ENCODE assay signal across 10 cellular contexts in the genomic region with DNA sequence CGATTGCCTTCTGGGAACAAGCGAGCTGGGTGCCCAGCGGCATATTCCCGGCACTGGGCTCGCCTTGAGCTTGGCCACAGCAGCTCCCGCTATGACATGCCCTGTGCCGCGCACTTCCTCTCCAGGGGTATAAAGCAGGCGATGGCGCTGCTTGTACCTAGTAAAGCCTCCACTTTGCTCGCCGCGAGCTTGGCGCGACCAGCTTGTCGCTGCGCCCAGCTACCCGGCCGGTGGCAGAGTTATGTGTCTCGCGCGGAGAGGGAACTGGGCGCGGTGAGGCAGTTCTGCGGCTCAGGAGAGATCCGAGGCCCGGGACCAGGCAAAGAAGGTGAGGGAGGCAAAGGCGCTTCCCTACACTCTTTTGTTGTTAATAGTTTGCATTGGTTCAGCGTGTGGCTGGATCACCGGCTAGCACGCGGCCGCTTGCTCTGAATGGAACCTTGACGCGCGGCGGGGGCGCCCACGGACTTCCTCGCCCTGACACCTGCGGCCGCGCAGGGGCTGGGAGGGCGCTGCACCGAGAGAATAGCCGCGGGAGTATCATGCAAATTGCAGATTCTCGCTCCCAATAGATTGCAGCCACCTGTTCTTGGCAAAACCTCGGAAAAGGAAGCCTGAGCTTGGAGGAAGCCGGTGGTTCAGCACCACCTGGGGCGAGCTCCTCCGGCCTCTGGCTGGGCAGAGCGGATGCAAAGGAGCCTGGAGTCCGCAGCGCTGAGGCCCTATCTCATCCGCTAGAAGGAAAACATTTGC. TPM values are rescaled to one million over a fixed set of nuclear protein-coding genes. Genes with fewer than 3 reads are reported as not detected.
DNase-seq lines count a peak whose midpoint lies in the region; ATAC-seq and TF ChIP-seq lines count a peak whose summit lies in the region.
"Had no signal": no experiment of that assay in that cellular context is flagged by ENCODE, and none has a peak within 500 bp of the region (broad histone marks: within the 10 kb centered on the region; RNA-seq: fewer than 3 reads in every experiment).

No MANE protein-coding gene starts in this region.

- CTCF ChIA-PET in PC-9 (lab: Charles Lee) = no interaction called here

- TF ChIP-seq CTCF in RWPE2 (IDR thresholded peaks at IDR 0.05; ENCODE audit: poor library complexity, severe bottlenecking) (no peak), endothelial cell (IDR thresholded peaks at IDR 0.05; ENCODE audit: unreplicated experiment) (no peak), sigmoid colon (IDR thresholded peaks at IDR 0.05) (no peak), PC-9 (conservative IDR thresholded peaks at IDR 0.05) (no peak)

- H3K4me2 ChIP-seq in PC-9 = no peak overlapping the region

- no peaks in the 10 kb centered on the region for H3K9me3 Mint-ChIP-seq in endothelial cell (ENCODE audit: unreplicated experiment)

- H3K27me3 ChIP-seq in RWPE2 (ENCODE audit: insufficient read depth, poor library complexity, severe bottlenecking) = peaks cover 65% of the 10 kb centered on the region
- peaks cover 55 to 74% (median 68%) of the 10 kb centered on the region in 3 donors for H3K27me3 ChIP-seq in sigmoid colon
- no peaks in the 10 kb centered on the region for H3K27me3 ChIP-seq in PC-9 (ENCODE audit: insufficient read depth, low read depth)

- H2AFZ ChIP-seq in PC-9 = no peak overlapping the region

- intact Hi-C loops in sigmoid colon (cut with DNase I) (loop anchor here (2.0 kb wide), 1 partner anchor 16 kb away; a partner anchor contains a TSS), PC-9 (cut with micrococcal nuclease; ENCODE audit: unreplicated experiment) (loop anchor here (10.0 kb wide), 1 partner anchor 146 kb away; a partner anchor contains a TSS)

- H3K9me3 ChIP-seq in RWPE2 (ENCODE audit: severe bottlenecking) (no peaks in the 10 kb centered on the region), sigmoid colon (no peaks in the 10 kb centered on the region), PC-9 (ENCODE audit: insufficient read depth, low read depth) (no peaks in the 10 kb centered on the region)

- DNase-seq in RWPE2 (ENCODE audit: low spot score) (no peak), endothelial cell (ENCODE audit: low spot score) (peak; percentile 48), sigmoid colon (no peak), PC-9 (no peak), NCI-H1436 treated with DMSO at 0.1 percent for 48 hours (lab: John Stamatoyannopoulos, UW) (no peak), NCI-H748 treated with DMSO at 0.1 percent for 48 hours (lab: John Stamatoyannopoulos, UW) (no peak)

- BruUV-seq in PC-9 (replicated peaks; lab: Mats Ljungman, UMichigan) = no TSS peak

- ATAC-seq in RWPE2 (ENCODE audit: low read depth) (no peak), GM19452 (IDR thresholded peaks at IDR 0.05; ENCODE audit: unreplicated experiment) (no peak)

- peaks cover 7% of the 10 kb centered on the region for H3K4me1 ChIP-seq in RWPE2 (ENCODE audit: insufficient read depth, poor library complexity, severe bottlenecking)
- H3K4me1 ChIP-seq in sigmoid colon = peaks cover 0 to 61% (median 52%) of the 10 kb centered on the region in 4 donors
- peaks cover 10% of the 10 kb centered on the region for H3K4me1 ChIP-seq in PC-9 (replicated peaks; ENCODE audit: insufficient read depth)

- H3K27ac ChIP-seq in RWPE2 (ENCODE audit: poor library complexity, severe bottlenecking) = no peak overlapping the region
- H3K27ac ChIP-seq in sigmoid colon = no peak overlapping the region
- no peak overlapping the region for H3K27ac ChIP-seq in PC-9
- H3K27ac ChIP-seq: SK-N-MC had no signal

- POLR2A ChIA-PET in PC-9 (lab: Charles Lee; ENCODE audit: unreplicated experiment) = no interaction called here

- H3K79me2 ChIP-seq in PC-9 (ENCODE audit: low read depth) = peaks cover 19% of the 10 kb centered on the region

- H3K27me3 Mint-ChIP-seq in endothelial cell (ENCODE audit: unreplicated experiment) = peaks cover 20% of the 10 kb centered on the region

- no peaks in the 10 kb centered on the region for H3K9me2 ChIP-seq in PC-9 (ENCODE audit: insufficient read depth)

- 0 out of 2 replicates have a peak, but pooled peaks cover 4% of the 10 kb centered on the region for H4K20me1 ChIP-seq in PC-9 (ENCODE audit: insufficient read depth)

- peaks cover 2% of the 10 kb centered on the region for H3K36me3 Mint-ChIP-seq in endothelial cell (ENCODE audit: low read depth, unreplicated experiment)

- 2% methylated on average over 56 of the region's 56 CpGs for WGBS in sigmoid colon, 2 donors

- TF ChIP-seq POLR2A in GM10847 (IDR thresholded peaks at IDR 0.05; ENCODE audit: extremely low read depth, insufficient read length) = peak; percentile 17
- no peak for TF ChIP-seq POLR2A in sigmoid colon (IDR thresholded peaks at IDR 0.05)

- H3K4me1 Mint-ChIP-seq in endothelial cell (ENCODE audit: unreplicated experiment) = peaks cover 36% of the 10 kb centered on the region

- H3K4me3 ChIP-seq in RWPE2 (ENCODE audit: severe bottlenecking) (peak overlapping the region; percentile 5), sigmoid colon (peak overlapping the region in 3 of 4 donors; percentile 3 to 11 (median 10)), PC-9 (no peak overlapping the region)
- H3K4me3 ChIP-seq: SK-N-MC had no signal

- H3F3A ChIP-seq in PC-9 (ENCODE audit: insufficient read depth, low read depth) = no peaks in the 10 kb centered on the region

- no peak for TF ChIP-seq EP300 in sigmoid colon (IDR thresholded peaks at IDR 0.05)

- no peak overlapping the region for H3K27ac Mint-ChIP-seq in endothelial cell (ENCODE audit: unreplicated experiment)

- peak overlapping the region; percentile 51 for H3K4me3 Mint-ChIP-seq in endothelial cell (ENCODE audit: unreplicated experiment)

- H3K36me3 ChIP-seq in RWPE2 (ENCODE audit: low read depth) (peaks cover 14% of the 10 kb centered on the region), sigmoid colon (peaks cover 0 to 5% (median 0%) of the 10 kb centered on the region in 4 donors), PC-9 (ENCODE audit: low read depth) (peaks cover 7% of the 10 kb centered on the region; the same call in 1 of the 2 replicates)

RNA-seq across cellular contexts. Expression of a gene that starts 3.0 kb away (rescaled TPM):
- total RNA-seq in endothelial cell (ENCODE audit: unreplicated experiment) (107 TPM), sigmoid colon (100 to 1,000 TPM in 2 of 4 donors, 10 to 100 TPM in 2; 75.6 to 116 (median 101) TPM), PC-9 (2021) (96.5 and 112 TPM in 2 replicates)
- polyA plus RNA-seq in sigmoid colon = 10 to 100 TPM; 39.6 to 82.1 (median 68.7) TPM

RNA-seq across cellular contexts. Expression of a gene that starts 3.2 kb away (rescaled TPM):
- total RNA-seq in endothelial cell (ENCODE audit: unreplicated experiment) (not detected), sigmoid colon (under 1 TPM in 3 of 4 donors, not detected in 1; 0.27 to 0.55 (median 0.36) TPM), PC-9 (2021) (not detected in 2 replicates)
- under 1 TPM in 1 of 3 donors, not detected in 2; 0.36 TPM for polyA plus RNA-seq in sigmoid colon
- total RNA-seq: H4 had no signal

RNA-seq across cellular contexts. Expression of a gene that starts 15.4 kb away (rescaled TPM):
- total RNA-seq in endothelial cell (ENCODE audit: unreplicated experiment) = not detected
- total RNA-seq in sigmoid colon = under 1 TPM in 2 of 4 donors, not detected in 2; 0.68 to 0.83 TPM
- polyA plus RNA-seq in sigmoid colon = under 1 TPM in 1 of 3 donors, not detected in 2; 0.52 TPM
- not detected in 2 replicates for total RNA-seq in PC-9 (2021)
